Comparison of ENCODE assay signal across 9 cellular contexts in genomic region chr11:1862588-1863351, GRCh38. TPM values are rescaled to one million over a fixed set of nuclear protein-coding genes. Genes with fewer than 3 reads are reported as not detected.
DNase-seq lines count a peak whose midpoint lies in the region; ATAC-seq and TF ChIP-seq lines count a peak whose summit lies in the region.
"Had no signal": no experiment of that assay in that cellular context is flagged by ENCODE, and none has a peak within 500 bp of the region (broad histone marks: within the 10 kb centered on the region; RNA-seq: fewer than 3 reads in every experiment).

No MANE protein-coding gene starts in this region.

- H3K4me2 ChIP-seq in mammary epithelial cell (ENCODE audit: insufficient read depth, low read depth, low read length) (peak overlapping the region; percentile 38), neuronal stem cell (ENCODE audit: insufficient read depth, low read length, poor library complexity, severe bottlenecking) (no peak overlapping the region)

- CTCF ChIA-PET in mammary epithelial cell (lab: Charles Lee; ENCODE audit: low non-redundant PET) = no interaction called here

- H2BK15ac ChIP-seq in neuronal stem cell (ENCODE audit: low read length) = peak overlapping the region; percentile 97

- H2BK12ac ChIP-seq in neuronal stem cell (ENCODE audit: low read length) = peak overlapping the region; percentile 69

- dilution Hi-C loops in mammary epithelial cell (cut with HindIII; ENCODE audit: low sequenced_read_pairs) = no loop called here

- H3K14ac ChIP-seq in neuronal stem cell (ENCODE audit: low read length) = no peak overlapping the region

- H4K8ac ChIP-seq in neuronal stem cell (ENCODE audit: low read depth, low read length) = no peak overlapping the region

- peak overlapping the region; percentile 25 for H2BK120ac ChIP-seq in neuronal stem cell (ENCODE audit: low read depth, low read length)

- ATAC-seq in HG02970 (IDR thresholded peaks at IDR 0.05; ENCODE audit: low FRiP score, unreplicated experiment) = no peak
- ATAC-seq in GM19324 (IDR thresholded peaks at IDR 0.05; ENCODE audit: low FRiP score, unreplicated experiment) = no peak

- H3K27ac ChIP-seq in mammary epithelial cell (ENCODE audit: insufficient read depth, low read depth, low read length) (no peak overlapping the region), neuronal stem cell (replicated peaks; ENCODE audit: low read length) (no peak overlapping the region)

- H3K79me1 ChIP-seq in neuronal stem cell (ENCODE audit: low read depth, low read length) = no peaks in the 10 kb centered on the region

- H2AFZ ChIP-seq in mammary epithelial cell (ENCODE audit: low read depth, low read length) = no peak overlapping the region
- no peak overlapping the region for H2AFZ ChIP-seq in neuronal stem cell (ENCODE audit: low read length)

- DNase-seq in ELR (ENCODE audit: low read depth) (peak; percentile 56), mammary epithelial cell (no peak), neuronal stem cell (ENCODE audit: low spot score) (no peak), NCI-H1105 (lab: John Stamatoyannopoulos, UW) (no peak)
- DNase-seq: CD4-positive, alpha-beta T cell; NCI-H524 treated with DMSO at 0.1 percent for 48 hours had no signal

- no peak overlapping the region for H4K91ac ChIP-seq in neuronal stem cell (ENCODE audit: low read depth, low read length, poor library complexity)

- H3K36me3 ChIP-seq in mammary epithelial cell (ENCODE audit: insufficient read depth, low read length) = no peaks in the 10 kb centered on the region
- no peaks in the 10 kb centered on the region for H3K36me3 ChIP-seq in neuronal stem cell (replicated peaks in 1 of 2; ENCODE audit: control insufficient read depth in 2 of 2, insufficient read depth in 2 of 2, low read length in 2 of 2)

- peak overlapping the region; percentile 92 for H3K18ac ChIP-seq in neuronal stem cell (ENCODE audit: low read length)

- intact Hi-C loops in mammary epithelial cell (cut with micrococcal nuclease) = no loop called here

- H3K23ac ChIP-seq in neuronal stem cell (ENCODE audit: low read depth, low read length, poor library complexity) = peak overlapping the region; percentile 13

- H3K4me1 ChIP-seq in mammary epithelial cell (ENCODE audit: insufficient read depth, low read length) (peaks cover 18% of the 10 kb centered on the region), neuronal stem cell (ENCODE audit: control insufficient read depth in 2 of 2, insufficient read depth in 1 of 2, low read depth in 1 of 2, low read length in 2 of 2) (peaks cover 24 to 26% of the 10 kb centered on the region in 2 donors)

- peak overlapping the region; percentile 79 for H2AK5ac ChIP-seq in neuronal stem cell (ENCODE audit: low read depth, low read length)

- peak overlapping the region; percentile 20 for H3K4ac ChIP-seq in neuronal stem cell (ENCODE audit: low read length)

- no TSS peak for BruUV-seq in mammary epithelial cell (replicated peaks; lab: Mats Ljungman, UMichigan)

- H3K9me3 ChIP-seq in mammary epithelial cell (replicated peaks; ENCODE audit: insufficient read depth, low read length) = no peaks in the 10 kb centered on the region
- no peaks in the 10 kb centered on the region for H3K9me3 ChIP-seq in neuronal stem cell (replicated peaks in 1 of 2; ENCODE audit: control insufficient read depth in 2 of 2, insufficient read depth in 1 of 2, low read depth in 1 of 2, low read length in 2 of 2)

- H3K9ac ChIP-seq in mammary epithelial cell (ENCODE audit: insufficient read depth, low read length) = no peak overlapping the region
- H3K9ac ChIP-seq in neuronal stem cell (ENCODE audit: low read depth, low read length, poor library complexity) = peak overlapping the region; percentile 47

- no peaks in the 10 kb centered on the region for H3K27me3 ChIP-seq in mammary epithelial cell (ENCODE audit: insufficient read depth, low read length)
- no peaks in the 10 kb centered on the region for H3K27me3 ChIP-seq in neuronal stem cell (ENCODE audit: control insufficient read depth in 3 of 3, insufficient read depth in 3 of 3, low read depth in 1 of 3, low read length in 3 of 3)

- H2BK5ac ChIP-seq in neuronal stem cell (ENCODE audit: low read length) = peak overlapping the region; percentile 62

- in situ Hi-C loops in mammary epithelial cell (cut with MboI; ENCODE audit: low sequenced_read_pairs in 2 of 2) = no loop called here

- WGBS in mammary epithelial cell (ENCODE audit: low coverage, missing lambda C conversion rate) = 84% methylated on average over 10 of the region's 14 CpGs
- WGBS in neuronal stem cell (ENCODE audit: extremely low coverage in 2 of 2, insufficient read length in 2 of 2, insufficient replicate concordance in 1 of 2), 2 donors = no CpG with 5 or more reads among the region's 14 CpGs

- no peak for TF ChIP-seq CTCF in mammary epithelial cell (conservative IDR thresholded peaks at IDR 0.05 in 1 of 2, IDR thresholded peaks at IDR 0.05 in 1 of 2; ENCODE audit: extremely low read depth in 1 of 2, insufficient read depth in 1 of 2, low read depth in 1 of 2, low read length in 2 of 2)

- no peaks in the 10 kb centered on the region for H4K20me1 ChIP-seq in mammary epithelial cell (ENCODE audit: insufficient read depth, low read length)

- H3K4me3 ChIP-seq in mammary epithelial cell (replicated peaks in 1 of 3; ENCODE audit: insufficient read depth in 1 of 3, low read depth in 2 of 3, low read length in 3 of 3) (no peak overlapping the region), neuronal stem cell (ENCODE audit: low read length in 2 of 2) (peak overlapping the region in 1 of 2 donors; percentile 18)

- H3K79me2 ChIP-seq in mammary epithelial cell (ENCODE audit: insufficient read depth, low read length) = no peaks in the 10 kb centered on the region

RNA-seq across cellular contexts. Expression of gene LSP1, which starts 9.9 kb away (rescaled TPM):
- total RNA-seq in mammary epithelial cell = 1 to 10 TPM in 1 of 2 donors, under 1 TPM in 1; 0.17 to 2.0 TPM
- not detected for polyA plus RNA-seq in mammary epithelial cell
- not detected for polyA minus RNA-seq in mammary epithelial cell
- polyA plus RNA-seq in neuronal stem cell (2013, experiment 1 of 2) = 0.13 TPM
- polyA plus RNA-seq in neuronal stem cell (2013, experiment 2 of 2) = 0.73 TPM
- total RNA-seq: kidney epithelial cell had no signal

RNA-seq across cellular contexts. Expression of gene TNNI2, which starts 24.0 kb away (rescaled TPM):
- total RNA-seq in mammary epithelial cell = 10 to 100 TPM in 1 of 2 donors, 1 to 10 TPM in 1; 8.8 to 44.7 TPM
- 34.8 TPM for polyA plus RNA-seq in mammary epithelial cell
- polyA minus RNA-seq in mammary epithelial cell = 4.3 TPM
- polyA plus RNA-seq in neuronal stem cell (2013, experiment 1 of 2) = 0.13 TPM
- not detected for polyA plus RNA-seq in neuronal stem cell (2013, experiment 2 of 2)
- total RNA-seq: kidney epithelial cell had no signal

RNA-seq across cellular contexts. Expression of gene SYT8, which starts 28.0 kb away (rescaled TPM):
- 100 to 1,000 TPM; 103 to 209 TPM for total RNA-seq in mammary epithelial cell
- 57.2 TPM for polyA plus RNA-seq in mammary epithelial cell
- 4.9 TPM for polyA minus RNA-seq in mammary epithelial cell
- polyA plus RNA-seq in neuronal stem cell (2013, experiment 1 of 2) = not detected
- polyA plus RNA-seq in neuronal stem cell (2013, experiment 2 of 2) = not detected
- total RNA-seq: CD4-positive, alpha-beta T cell had no signal

RNA-seq across cellular contexts. Expression of gene PRR33, which starts 28.9 kb away (rescaled TPM):
- not detected for total RNA-seq in mammary epithelial cell
- polyA plus RNA-seq in mammary epithelial cell = not detected
- polyA minus RNA-seq in mammary epithelial cell = not detected
- not detected for polyA plus RNA-seq in neuronal stem cell (2013, experiment 1 of 2)
- polyA plus RNA-seq in neuronal stem cell (2013, experiment 2 of 2) = not detected
- total RNA-seq: CD4-positive, alpha-beta T cell; kidney epithelial cell had no signal

RNA-seq across cellular contexts. Expression of gene TNNT3, which starts 56.7 kb away (rescaled TPM):
- total RNA-seq in mammary epithelial cell = not detected
- not detected for polyA plus RNA-seq in mammary epithelial cell
- not detected for polyA minus RNA-seq in mammary epithelial cell
- polyA plus RNA-seq in neuronal stem cell (2013, experiment 1 of 2) = 0.49 TPM
- polyA plus RNA-seq in neuronal stem cell (2013, experiment 2 of 2) = 0.32 TPM
- total RNA-seq: kidney epithelial cell had no signal
